8 cellular contexts compared by ENCODE assay signal in genomic region chr5:141186897-141187512, GRCh38. TPM values are rescaled to one million over a fixed set of nuclear protein-coding genes. Genes with fewer than 3 reads are reported as not detected.
DNase-seq lines count a peak whose midpoint lies in the region; ATAC-seq and TF ChIP-seq lines count a peak whose summit lies in the region.

PCDHB9 (plus strand) TSS chr5:141187161; CDS start chr5:141187319, 158 bp downstream.

- POLR2A ChIA-PET in SK-N-SH (lab: Yijun Ruan, JAX) = no interaction called here

- peak; percentile 66 for DNase-seq in Calu3
- DNase-seq in HuH-7 (ENCODE audit: low spot score) = peak; percentile 63
- DNase-seq in SK-N-SH = peak; percentile 61
- peak; percentile 16 for DNase-seq in fibroblast of mammary gland (ENCODE audit: low read depth)
- DNase-seq in stimulated activated effector memory CD8-positive, alpha-beta T cell treated with anti-CD3 and anti-CD28 coated beads, Interleukin-12 subunit alpha, Interleukin-12 subunit beta, amount 100 ng/mL, for 72 hours (ENCODE audit: low spot score in 2 of 2) = no peak
- DNase-seq in DMS153 (lab: John Stamatoyannopoulos, UW) = no peak
- DNase-seq in NCI-H1105 (lab: John Stamatoyannopoulos, UW) = no peak

- peaks cover 0 to 10% of the 10 kb centered on the region in 2 experiments for H3K36me3 ChIP-seq in SK-N-SH (replicated peaks in 1 of 2; ENCODE audit: control insufficient read depth in 1 of 2, insufficient read depth in 2 of 2, low read length in 1 of 2)

- no peaks in the 10 kb centered on the region for H3K79me2 ChIP-seq in SK-N-SH (ENCODE audit: insufficient read depth)

- no peak for ATAC-seq in stimulated activated effector memory CD8-positive, alpha-beta T cell treated with anti-CD3 and anti-CD28 coated beads, Interleukin-12 subunit alpha, Interleukin-12 subunit beta, amount 100 ng/mL, for 72 hours
- no peak for ATAC-seq in GM18870 (IDR thresholded peaks at IDR 0.05; ENCODE audit: unreplicated experiment)

- H3K4me3 ChIP-seq in SK-N-SH (ENCODE audit: low read depth in 2 of 2, low read length in 1 of 2) (peak within 1 kb of the TSS; percentile 45 to 59), fibroblast of mammary gland (ENCODE audit: control insufficient read depth, low read depth, low read length) (no peak within 1 kb of the TSS)

- no peaks in the 10 kb centered on the region for H3K27me3 Mint-ChIP-seq in Calu3 (ENCODE audit: unreplicated experiment)

- WGBS in SK-N-SH (ENCODE audit: low lambda C conversion rate) = 41% methylated on average over 9 of the region's 9 CpGs

- H3K9me3 Mint-ChIP-seq in Calu3 (ENCODE audit: low read depth, unreplicated experiment) = peaks cover 28% of the 10 kb centered on the region
- H3K9me3 Mint-ChIP-seq in stimulated activated effector memory CD8-positive, alpha-beta T cell treated with anti-CD3 and anti-CD28 coated beads, Interleukin-12 subunit alpha, Interleukin-12 subunit beta, amount 100 ng/mL, for 72 hours = peaks cover 10% of the 10 kb centered on the region

- no peaks in the 10 kb centered on the region for H3K36me3 Mint-ChIP-seq in Calu3 (ENCODE audit: insufficient read depth, unreplicated experiment)
- H3K36me3 Mint-ChIP-seq in stimulated activated effector memory CD8-positive, alpha-beta T cell treated with anti-CD3 and anti-CD28 coated beads, Interleukin-12 subunit alpha, Interleukin-12 subunit beta, amount 100 ng/mL, for 72 hours = peaks cover 6% of the 10 kb centered on the region

- no peaks in the 10 kb centered on the region for H3K27me3 ChIP-seq in SK-N-SH (ENCODE audit: insufficient read depth)

- TF ChIP-seq CTCF in Calu3 (IDR thresholded peaks at IDR 0.05; ENCODE audit: unreplicated experiment) (peak; percentile 24), SK-N-SH (IDR thresholded peaks at IDR 0.05) (peak; percentile 71), fibroblast of mammary gland (conservative IDR thresholded peaks at IDR 0.05; ENCODE audit: control insufficient read depth, insufficient read depth, low read depth, low read length) (peak; percentile 31)

- intact Hi-C loops in Calu3 (cut with micrococcal nuclease; ENCODE audit: unreplicated experiment) = no loop called here

- H3K4me1 ChIP-seq in SK-N-SH (ENCODE audit: control insufficient read depth in 1 of 2, insufficient read depth in 2 of 2, low read depth in 1 of 2, low read length in 1 of 2) = no peaks in the 10 kb centered on the region

- TF ChIP-seq RAD21 in SK-N-SH (IDR thresholded peaks at IDR 0.05; ENCODE audit: low read length) = peak; percentile 59

- no peak within 1 kb of the TSS for H3K27ac Mint-ChIP-seq in Calu3 (ENCODE audit: unreplicated experiment)
- H3K27ac Mint-ChIP-seq in stimulated activated effector memory CD8-positive, alpha-beta T cell treated with anti-CD3 and anti-CD28 coated beads, Interleukin-12 subunit alpha, Interleukin-12 subunit beta, amount 100 ng/mL, for 72 hours = no peak within 1 kb of the TSS

- H3K9me2 ChIP-seq in SK-N-SH = no peaks in the 10 kb centered on the region

- H3K9me3 ChIP-seq in SK-N-SH = no peaks in the 10 kb centered on the region

- peak within 1 kb of the TSS; percentile 67; the same call in 1 of the 2 replicates for H2AFZ ChIP-seq in SK-N-SH (ENCODE audit: low read depth)

- H3F3A ChIP-seq in SK-N-SH (replicated peaks; ENCODE audit: insufficient read depth) = no peaks in the 10 kb centered on the region

- H3K4me1 Mint-ChIP-seq in Calu3 (ENCODE audit: low read depth, unreplicated experiment) = no peaks in the 10 kb centered on the region
- H3K4me1 Mint-ChIP-seq in stimulated activated effector memory CD8-positive, alpha-beta T cell treated with anti-CD3 and anti-CD28 coated beads, Interleukin-12 subunit alpha, Interleukin-12 subunit beta, amount 100 ng/mL, for 72 hours = peaks cover 7% of the 10 kb centered on the region

- no peak within 1 kb of the TSS; a peak in 1 of 4 replicates for H3K27ac ChIP-seq in SK-N-SH (ENCODE audit: low read depth in 2 of 2, low read length in 1 of 2)

- H3K9ac ChIP-seq in SK-N-SH = peak within 1 kb of the TSS; percentile 42; the same call in 1 of the 2 replicates

- CTCF ChIA-PET in Calu3 (lab: Charles Lee) (interaction anchor here (0.6 to 1.3 kb wide), 4 partner anchors 22 to 377 kb away, joined by 3 to 6 read pairs (median 4); partner anchors contain the start of genes PCDHB12 and PCDHB14), SK-N-SH (lab: Yijun Ruan, JAX) (interaction anchor here (0.6 to 3.5 kb wide), 28 partner anchors 9 to 392 kb away, joined by 3 to 23 read pairs (median 4); partner anchors contain the start of genes PCDHA12, PCDHA8, PCDHB11 and PCDHB12)

- H3K4me2 ChIP-seq in SK-N-SH = peak within 1 kb of the TSS; percentile 60

- peak within 1 kb of the TSS; percentile 53 for H3K4me3 Mint-ChIP-seq in Calu3 (ENCODE audit: low read depth, unreplicated experiment)
- peak within 1 kb of the TSS; percentile 26 for H3K4me3 Mint-ChIP-seq in stimulated activated effector memory CD8-positive, alpha-beta T cell treated with anti-CD3 and anti-CD28 coated beads, Interleukin-12 subunit alpha, Interleukin-12 subunit beta, amount 100 ng/mL, for 72 hours

- no peak for TF ChIP-seq EP300 in SK-N-SH (IDR thresholded peaks at IDR 0.05; ENCODE audit: borderline replicate concordance in 1 of 2, low read depth in 1 of 2, low read length in 1 of 2)

- no peaks in the 10 kb centered on the region for H4K20me1 ChIP-seq in SK-N-SH (ENCODE audit: insufficient read depth)

- TSS peak; percentile 82 for BruUV-seq in Calu3 (replicated peaks; lab: Mats Ljungman, UMichigan)

TF ChIP-seq in SK-N-SH, 30 proteins besides CTCF, POLR2A, EP300 and RAD21:
- peak; percentile 29 for TF ChIP-seq SMC3 (IDR thresholded peaks at IDR 0.05; ENCODE audit: low read depth, low read length)
- no peak for TF ChIP-seq EZH2phosphoT487 (IDR thresholded peaks at IDR 0.05; ENCODE audit: borderline replicate concordance, low read depth)
- TF ChIP-seq JUND (IDR thresholded peaks at IDR 0.05) = no peak
- TF ChIP-seq TEAD4 (IDR thresholded peaks at IDR 0.05; ENCODE audit: borderline replicate concordance, insufficient read depth) = no peak
- no peak for TF ChIP-seq GABPA (IDR thresholded peaks at IDR 0.05; ENCODE audit: low read depth)
- no peak for TF ChIP-seq REST (IDR thresholded peaks at IDR 0.05; ENCODE audit: low read depth, low read length)
TF ChIP-seq in SK-N-SH: peak in this region for 1.

RNA-seq across cellular contexts. Expression of gene PCDHB9, which starts in this region (rescaled TPM):
- total RNA-seq in Calu3 (2022) = 2.4 and 3.5 TPM in 2 replicates
- 1.4 and 2.4 TPM in 2 replicates for polyA plus RNA-seq in SK-N-SH (2012; rRNA removed)
- polyA plus RNA-seq in SK-N-SH (2012; cell fraction: cytosol; rRNA removed) = 1.8 and 2.1 TPM in 2 replicates
- polyA plus RNA-seq in SK-N-SH (2012; cell fraction: nucleus; rRNA removed) = 2.5 and 3.3 TPM in 2 replicates

Comparison
In these comparisons a context has a peak if more than half of its experiments do, and no peak if none do; other contexts are left out.
1. DNase-seq: peak in Calu3 (single experiment), HuH-7 (single experiment), SK-N-SH (single experiment) and fibroblast of mammary gland (single experiment); none in stimulated activated effector memory CD8-positive, alpha-beta T cell treated with anti-CD3 and anti-CD28 coated beads, Interleukin-12 subunit alpha, Interleukin-12 subunit beta, amount 100 ng/mL, for 72 hours (0 of 2), DMS153 (single experiment) and NCI-H1105 (single experiment).
2. Peak in every context shown above with its lines, with median percentiles within 50 percentile points of each other: CTCF ChIP-seq.